39 cellular contexts compared by ENCODE assay signal in genomic region chr4:59238212-59238611, GRCh38.
"Had no signal": no experiment of that assay in that cellular context is flagged by ENCODE, and none has a peak within 500 bp of the region (broad histone marks: within the 10 kb centered on the region; RNA-seq: fewer than 3 reads in every experiment).

No MANE protein-coding gene starts in this region.

- FAIRE-seq: astrocyte had no signal

- H3K27me3 ChIP-seq: adrenal gland, ascending aorta, body of pancreas, brain microvascular endothelial cell, breast epithelium, cardiac muscle cell had no signal

- H3K4me3 Mint-ChIP-seq: activated naive CD4-positive, alpha-beta T cell treated with anti-CD3 and anti-CD28 coated beads for 36 hours; activated naive CD4-positive, alpha-beta T cell treated with anti-CD3 and anti-CD28 coated beads, Interleukin-2, amount 10 ng/mL, durations not matched to agents 7 days and 5 days; activated naive CD4-positive, alpha-beta T cell treated with anti-CD3 and anti-CD28 coated beads, Interleukin-2, amount 50 U/mL, for 24 hours; activated naive CD8-positive, alpha-beta T cell; activated naive CD8-positive, alpha-beta T cell treated with anti-CD3 and anti-CD28 coated beads for 36 hours; activated naive CD8-positive, alpha-beta T cell treated with anti-CD3 and anti-CD28 coated beads, Interleukin-2, amount 10 ng/mL, durations not matched to agents 7 days and 5 days; activated naive CD8-positive, alpha-beta T cell treated with anti-CD3 and anti-CD28 coated beads, Interleukin-2, amount 50 U/mL, for 24 hours; activated T-cell treated with anti-CD3 and anti-CD28 coated beads, Interleukin-2, amount 50 U/mL, for 24 hours; activated T-cell treated with anti-CD3 and anti-CD28 coated beads, Interleukin-2, amount 50 U/mL, for 4 hours; activated T-cell treated with anti-CD3 and anti-CD28 coated beads, Interleukin-2, amount 50 U/mL, for 72 hours; activated T-helper 1 cell treated with anti-CD3 and anti-CD28 coated beads, Interleukin-12 subunit alpha, Interleukin-12 subunit beta, Interleukin-2, Interleukin-4 antibody, amounts not matched to agents 30 ng/mL and 10 ng/mL and 1 ng/mL, durations not matched to agents 14 hours and 24 hours and 36 hours; activated T-helper 17 cell treated with anti-CD3 and anti-CD28 coated beads, Interleukin-2, amount 50 U/mL, for 72 hours; brain; central memory CD8-positive, alpha-beta T cell had no signal

- DNase-seq: activated effector memory CD4-positive, alpha-beta T cell treated with anti-CD3 and anti-CD28 coated beads, Interleukin-2, amount 50 U/mL, for 16 hours; activated effector memory CD4-positive, alpha-beta T cell treated with Interleukin-2 at 50 U/mL for 16 hours; activated gamma-delta T cell; activated gamma-delta T cell treated with Interleukin-2 at 50 U/mL for 16 hours; activated naive CD4-positive, alpha-beta T cell; activated naive CD4-positive, alpha-beta T cell treated with anti-CD3 and anti-CD28 coated beads for 36 hours; activated naive CD4-positive, alpha-beta T cell treated with anti-CD3 and anti-CD28 coated beads, Interleukin-2, amount 10 ng/mL, durations not matched to agents 7 days and 5 days; activated naive CD4-positive, alpha-beta T cell treated with anti-CD3 and anti-CD28 coated beads, Interleukin-2, amount 50 U/mL, for 16 hours; activated naive CD4-positive, alpha-beta T cell treated with Interleukin-2 at 50 U/mL for 16 hours; activated naive CD8-positive, alpha-beta T cell treated with anti-CD3 and anti-CD28 coated beads for 36 hours; activated naive CD8-positive, alpha-beta T cell treated with anti-CD3 and anti-CD28 coated beads, Interleukin-2, amount 10 ng/mL, durations not matched to agents 7 days and 5 days; activated naive CD8-positive, alpha-beta T cell treated with anti-CD3 and anti-CD28 coated beads, Interleukin-2, amount 50 U/mL, for 24 hours; activated T-cell treated with anti-CD3 and anti-CD28 coated beads, Interleukin-2, amount 50 U/mL, for 1 hour; activated T-cell treated with anti-CD3 and anti-CD28 coated beads, Interleukin-2, amount 50 U/mL, for 24 hours; activated T-cell treated with anti-CD3 and anti-CD28 coated beads, Interleukin-2, amount 50 U/mL, for 4 hours; activated T-cell treated with anti-CD3 and anti-CD28 coated beads, Interleukin-2, amount 50 U/mL, for 48 hours; activated T-cell treated with anti-CD3 and anti-CD28 coated beads, Interleukin-2, amount 50 U/mL, for 72 hours; adrenal gland; amniotic stem cell; amygdala; anterior cingulate cortex; aorta; body of pancreas; brain microvascular endothelial cell; caudate nucleus; central memory CD4-positive, alpha-beta T cell; cerebellar nuclear complex had no signal

- H3K36me3 ChIP-seq: adrenal gland, ascending aorta, brain microvascular endothelial cell, breast epithelium, cardiac muscle cell had no signal

- H3K9me3 ChIP-seq: adrenal gland, ascending aorta, body of pancreas, breast epithelium had no signal

- H3K4me1 Mint-ChIP-seq: activated naive CD4-positive, alpha-beta T cell treated with anti-CD3 and anti-CD28 coated beads, Interleukin-2, amount 10 ng/mL, durations not matched to agents 7 days and 5 days; activated naive CD4-positive, alpha-beta T cell treated with anti-CD3 and anti-CD28 coated beads, Interleukin-2, amount 50 U/mL, for 24 hours; activated naive CD8-positive, alpha-beta T cell treated with anti-CD3 and anti-CD28 coated beads for 36 hours; activated naive CD8-positive, alpha-beta T cell treated with anti-CD3 and anti-CD28 coated beads, Interleukin-2, amount 50 U/mL, for 24 hours; activated T-helper 17 cell treated with anti-CD3 and anti-CD28 coated beads, Interleukin-2, amount 50 U/mL, for 72 hours; central memory CD8-positive, alpha-beta T cell had no signal

- H3K27me3 Mint-ChIP-seq: activated naive CD4-positive, alpha-beta T cell treated with anti-CD3 and anti-CD28 coated beads, Interleukin-2, amount 10 ng/mL, durations not matched to agents 7 days and 5 days; activated naive CD4-positive, alpha-beta T cell treated with anti-CD3 and anti-CD28 coated beads, Interleukin-2, amount 50 U/mL, for 24 hours; activated naive CD8-positive, alpha-beta T cell; activated naive CD8-positive, alpha-beta T cell treated with anti-CD3 and anti-CD28 coated beads for 36 hours; activated naive CD8-positive, alpha-beta T cell treated with anti-CD3 and anti-CD28 coated beads, Interleukin-2, amount 10 ng/mL, durations not matched to agents 7 days and 5 days; activated naive CD8-positive, alpha-beta T cell treated with anti-CD3 and anti-CD28 coated beads, Interleukin-2, amount 50 U/mL, for 24 hours; activated T-cell treated with anti-CD3 and anti-CD28 coated beads, Interleukin-2, amount 50 U/mL, for 24 hours; activated T-helper 17 cell treated with anti-CD3 and anti-CD28 coated beads, Interleukin-2, amount 50 U/mL, for 72 hours; brain; central memory CD8-positive, alpha-beta T cell had no signal

- H3K27ac ChIP-seq: adrenal gland, ascending aorta, body of pancreas, brain microvascular endothelial cell, breast epithelium, cardiac muscle cell had no signal

- H3K4me3 ChIP-seq: adrenal gland, ascending aorta, body of pancreas, breast epithelium, cardiac muscle cell had no signal

- H3K4me1 ChIP-seq: adrenal gland, ascending aorta, body of pancreas, breast epithelium had no signal

- H3K36me3 Mint-ChIP-seq: activated naive CD4-positive, alpha-beta T cell treated with anti-CD3 and anti-CD28 coated beads, Interleukin-2, amount 10 ng/mL, durations not matched to agents 7 days and 5 days; activated naive CD4-positive, alpha-beta T cell treated with anti-CD3 and anti-CD28 coated beads, Interleukin-2, amount 50 U/mL, for 24 hours; activated naive CD8-positive, alpha-beta T cell; activated naive CD8-positive, alpha-beta T cell treated with anti-CD3 and anti-CD28 coated beads for 36 hours; activated naive CD8-positive, alpha-beta T cell treated with anti-CD3 and anti-CD28 coated beads, Interleukin-2, amount 10 ng/mL, durations not matched to agents 7 days and 5 days had no signal

- H3K27ac Mint-ChIP-seq: activated naive CD4-positive, alpha-beta T cell treated with anti-CD3 and anti-CD28 coated beads for 36 hours; activated naive CD4-positive, alpha-beta T cell treated with anti-CD3 and anti-CD28 coated beads, Interleukin-2, amount 10 ng/mL, durations not matched to agents 7 days and 5 days; activated naive CD4-positive, alpha-beta T cell treated with anti-CD3 and anti-CD28 coated beads, Interleukin-2, amount 50 U/mL, for 24 hours; activated naive CD4-positive, alpha-beta T cell treated with anti-CD3 and anti-CD28 coated beads, Interleukin-2, amount 50 U/mL, for 72 hours; activated naive CD8-positive, alpha-beta T cell; activated naive CD8-positive, alpha-beta T cell treated with anti-CD3 and anti-CD28 coated beads for 36 hours; activated naive CD8-positive, alpha-beta T cell treated with anti-CD3 and anti-CD28 coated beads, Interleukin-2, amount 10 ng/mL, durations not matched to agents 7 days and 5 days; activated naive CD8-positive, alpha-beta T cell treated with anti-CD3 and anti-CD28 coated beads, Interleukin-2, amount 50 U/mL, for 24 hours; activated T-cell treated with anti-CD3 and anti-CD28 coated beads, Interleukin-2, amount 50 U/mL, for 24 hours; activated T-cell treated with anti-CD3 and anti-CD28 coated beads, Interleukin-2, amount 50 U/mL, for 72 hours; activated T-helper 1 cell treated with anti-CD3 and anti-CD28 coated beads, Interleukin-12 subunit alpha, Interleukin-12 subunit beta, Interleukin-2, Interleukin-4 antibody, amounts not matched to agents 30 ng/mL and 10 ng/mL and 1 ng/mL, durations not matched to agents 14 hours and 24 hours and 36 hours; activated T-helper 17 cell treated with anti-CD3 and anti-CD28 coated beads, Interleukin-2, amount 50 U/mL, for 72 hours; activated T-helper 2 cell treated with anti-CD3 and anti-CD28 coated beads, Interferon-gamma antibody, Interleukin-2, Interleukin-4, amounts not matched to agents 10 μg/mL and 5 μg/mL and 100 μg/mL, durations not matched to agents 14 hours and 24 hours and 36 hours; brain had no signal

- ATAC-seq: activated naive CD4-positive, alpha-beta T cell treated with anti-CD3 and anti-CD28 coated beads, Interleukin-2, amount 50 U/mL, for 72 hours; activated naive CD8-positive, alpha-beta T cell treated with anti-CD3 and anti-CD28 coated beads, Interleukin-2, amount 50 U/mL, for 24 hours; activated T-cell treated with anti-CD3 and anti-CD28 coated beads, Interleukin-2, amount 50 U/mL, for 4 hours; activated T-cell treated with anti-CD3 and anti-CD28 coated beads, Interleukin-2, amount 50 U/mL, for 72 hours; activated T-helper 17 cell treated with anti-CD3 and anti-CD28 coated beads, Interleukin-2, amount 50 U/mL, for 72 hours; body of pancreas had no signal
